Comparison of ENCODE assay signal across 13 cellular contexts in genomic region chr16:19517424-19518089, GRCh38. TPM values are rescaled to one million over a fixed set of nuclear protein-coding genes. Genes with fewer than 3 reads are reported as not detected.
DNase-seq lines count a peak whose midpoint lies in the region; ATAC-seq, FAIRE-seq and TF ChIP-seq lines count a peak whose summit lies in the region.
"Had no signal": no experiment of that assay in that cellular context is flagged by ENCODE, and none has a peak within 500 bp of the region (broad histone marks: within the 10 kb centered on the region; RNA-seq: fewer than 3 reads in every experiment).

No MANE protein-coding gene starts in this region.

- peaks cover 37% of the 10 kb centered on the region for H3F3A ChIP-seq in PC-9 (ENCODE audit: insufficient read depth, low read depth)

- peak overlapping the region; percentile 57 for H3K4me2 ChIP-seq in PC-9

- H3K79me2 ChIP-seq in PC-9 (ENCODE audit: low read depth): peaks cover 90% of the 10 kb centered on the region

- CTCF ChIA-PET in PC-9 (lab: Charles Lee): interaction anchor here (0.6 kb wide), 1 partner anchor 17 kb away, joined by 5 read pairs; no protein-coding TSS in a partner anchor

- H3K4me3 ChIP-seq in PC-9 (no peak overlapping the region), bronchial epithelial cell (ENCODE audit: low read depth, low read length) (no peak overlapping the region), gastroesophageal sphincter (no peak overlapping the region)
- H3K4me3 ChIP-seq: sigmoid colon had no signal

- peak overlapping the region; percentile 15 for H3K4me3 Mint-ChIP-seq in stimulated activated effector memory CD8-positive, alpha-beta T cell treated with anti-CD3 and anti-CD28 coated beads, Interleukin-12 subunit alpha, Interleukin-12 subunit beta, amount 100 ng/mL, for 72 hours

- H3K27ac ChIP-seq in PC-9 (peak overlapping the region; percentile 43), gastroesophageal sphincter (no peak overlapping the region)
- H3K27ac ChIP-seq: sigmoid colon had no signal

- H3K9me2 ChIP-seq in PC-9 (ENCODE audit: insufficient read depth): no peaks in the 10 kb centered on the region

- no peaks in the 10 kb centered on the region for H4K20me1 ChIP-seq in PC-9 (ENCODE audit: insufficient read depth)

- H3K9me3 ChIP-seq in PC-9 (ENCODE audit: insufficient read depth, low read depth) (no peaks in the 10 kb centered on the region), gastroesophageal sphincter (no peaks in the 10 kb centered on the region)
- H3K9me3 ChIP-seq: sigmoid colon had no signal

- H3K27ac Mint-ChIP-seq in stimulated activated effector memory CD8-positive, alpha-beta T cell treated with anti-CD3 and anti-CD28 coated beads, Interleukin-12 subunit alpha, Interleukin-12 subunit beta, amount 100 ng/mL, for 72 hours: peak overlapping the region; percentile 53

- no peak for TF ChIP-seq POLR2A in gastroesophageal sphincter (IDR thresholded peaks at IDR 0.05)

- 67 to 86% methylated on average over 6 to 7 of the region's 8 CpGs for WGBS in gastroesophageal sphincter (ENCODE audit: low coverage in 1 of 2), 2 donors

- no peak for FAIRE-seq in bronchial epithelial cell (lab: Jason Lieb, UNC)
- FAIRE-seq in GM19239 (lab: Jason Lieb, UNC): no peak

- H3K4me1 ChIP-seq in PC-9 (replicated peaks; ENCODE audit: insufficient read depth) (peaks cover 70% of the 10 kb centered on the region), gastroesophageal sphincter (peaks cover 10 to 36% (median 14%) of the 10 kb centered on the region in 3 donors)

- ATAC-seq in stimulated activated effector memory CD8-positive, alpha-beta T cell treated with anti-CD3 and anti-CD28 coated beads, Interleukin-12 subunit alpha, Interleukin-12 subunit beta, amount 100 ng/mL, for 72 hours: peak; percentile 79
- no peak for ATAC-seq in gastroesophageal sphincter
- ATAC-seq: effector memory CD8-positive, alpha-beta T cell had no signal

- peak; percentile 7 for DNase-seq in activated naive CD4-positive, alpha-beta T cell treated with Interleukin-2 at 50 U/mL for 16 hours
- DNase-seq in activated naive CD4-positive, alpha-beta T cell treated with anti-CD3 and anti-CD28 coated beads, Interleukin-2, amount 50 U/mL, for 16 hours: no peak
- DNase-seq in PC-9: peak; percentile 43 to 96
- DNase-seq in bronchial epithelial cell (ENCODE audit: low read depth): peak; percentile 98
- DNase-seq in stimulated activated effector memory CD8-positive, alpha-beta T cell treated with anti-CD3 and anti-CD28 coated beads, Interleukin-12 subunit alpha, Interleukin-12 subunit beta, amount 100 ng/mL, for 72 hours (ENCODE audit: low spot score in 2 of 2): no peak
- DNase-seq in NCI-H524 treated with DMSO at 0.1 percent for 48 hours (lab: John Stamatoyannopoulos, UW): no peak
- DNase-seq in GM19239 (ENCODE audit: insufficient read length, low spot score): no peak
- DNase-seq: activated gamma-delta T cell treated with Interleukin-2 at 50 U/mL for 16 hours; AML-193; effector memory CD8-positive, alpha-beta T cell; GOT3; sigmoid colon had no signal

- H3K4me1 Mint-ChIP-seq in stimulated activated effector memory CD8-positive, alpha-beta T cell treated with anti-CD3 and anti-CD28 coated beads, Interleukin-12 subunit alpha, Interleukin-12 subunit beta, amount 100 ng/mL, for 72 hours: peaks cover 57% of the 10 kb centered on the region

- POLR2A ChIA-PET in PC-9 (lab: Charles Lee; ENCODE audit: unreplicated experiment): interaction anchor here (0.7 kb wide), 2 partner anchors 12 to 132 kb away, joined by 3 read pairs; no protein-coding TSS in a partner anchor

- no TSS peak for BruUV-seq in PC-9 (replicated peaks; lab: Mats Ljungman, UMichigan)

- no peak for TF ChIP-seq CTCF in PC-9 (conservative IDR thresholded peaks at IDR 0.05)
- TF ChIP-seq CTCF in bronchial epithelial cell (IDR thresholded peaks at IDR 0.05; ENCODE audit: insufficient read depth, low read length, severe bottlenecking): no peak
- no peak for TF ChIP-seq CTCF in gastroesophageal sphincter (IDR thresholded peaks at IDR 0.05)

- intact Hi-C loops in PC-9 (cut with micrococcal nuclease; ENCODE audit: unreplicated experiment): no loop called here

- no peaks in the 10 kb centered on the region for H3K9me3 Mint-ChIP-seq in stimulated activated effector memory CD8-positive, alpha-beta T cell treated with anti-CD3 and anti-CD28 coated beads, Interleukin-12 subunit alpha, Interleukin-12 subunit beta, amount 100 ng/mL, for 72 hours
- H3K9me3 Mint-ChIP-seq: effector memory CD8-positive, alpha-beta T cell had no signal

- H2AFZ ChIP-seq in PC-9: no peak overlapping the region

- H3K27me3 ChIP-seq in PC-9 (ENCODE audit: insufficient read depth, low read depth): no peaks in the 10 kb centered on the region
- H3K27me3 ChIP-seq in bronchial epithelial cell (ENCODE audit: control insufficient read depth, insufficient read depth, low read length): no peaks in the 10 kb centered on the region
- no peaks in the 10 kb centered on the region for H3K27me3 ChIP-seq in gastroesophageal sphincter
- H3K27me3 ChIP-seq: sigmoid colon had no signal

- H3K36me3 ChIP-seq in PC-9 (ENCODE audit: low read depth) (peaks cover 35% of the 10 kb centered on the region), bronchial epithelial cell (ENCODE audit: control insufficient read depth, insufficient read depth, low read length) (no peaks in the 10 kb centered on the region), gastroesophageal sphincter (peaks cover 6 to 35% of the 10 kb centered on the region in 2 donors)

- H3K36me3 Mint-ChIP-seq in stimulated activated effector memory CD8-positive, alpha-beta T cell treated with anti-CD3 and anti-CD28 coated beads, Interleukin-12 subunit alpha, Interleukin-12 subunit beta, amount 100 ng/mL, for 72 hours: peaks cover 79% of the 10 kb centered on the region

- no peak for TF ChIP-seq EP300 in gastroesophageal sphincter (IDR thresholded peaks at IDR 0.05)

RNA-seq across cellular contexts. Expression of gene GDE1, which starts 4.3 kb away (rescaled TPM):
- total RNA-seq in PC-9 (2021) (131 and 154 TPM in 2 replicates), bronchial epithelial cell (111 and 124 TPM in 2 replicates), gastroesophageal sphincter (100 to 1,000 TPM in 2 of 4 donors, 10 to 100 TPM in 2; 80.9 to 143 (median 108) TPM)

RNA-seq across cellular contexts. Expression of gene CCP110, which starts 6.2 kb away (rescaled TPM):
- total RNA-seq in PC-9 (2021) (23.4 and 31.9 TPM in 2 replicates), bronchial epithelial cell (3.9 and 10.8 TPM in 2 replicates), gastroesophageal sphincter (10 to 100 TPM; 15.9 to 19.1 (median 17.5) TPM)

RNA-seq across cellular contexts. Expression of gene VPS35L, which starts 37.9 kb away (rescaled TPM):
- total RNA-seq in PC-9 (2021) (11.7 and 12.1 TPM in 2 replicates), bronchial epithelial cell (6.8 and 14.7 TPM in 2 replicates), gastroesophageal sphincter (10 to 100 TPM; 39.0 to 59.6 (median 46.9) TPM)

Comparison
In these comparisons a context has a peak if more than half of its experiments do, and no peak if none do; other contexts are left out.
1. DNase-seq: peak in activated naive CD4-positive, alpha-beta T cell treated with Interleukin-2 at 50 U/mL for 16 hours (single experiment), PC-9 (2 of 2) and bronchial epithelial cell (single experiment); none in activated naive CD4-positive, alpha-beta T cell treated with anti-CD3 and anti-CD28 coated beads, Interleukin-2, amount 50 U/mL, for 16 hours (single experiment), stimulated activated effector memory CD8-positive, alpha-beta T cell treated with anti-CD3 and anti-CD28 coated beads, Interleukin-12 subunit alpha, Interleukin-12 subunit beta, amount 100 ng/mL, for 72 hours (0 of 2), NCI-H524 treated with DMSO at 0.1 percent for 48 hours (single experiment) and GM19239 (single experiment).